ENCODE assay signal across 34 cellular contexts in the genomic region with DNA sequence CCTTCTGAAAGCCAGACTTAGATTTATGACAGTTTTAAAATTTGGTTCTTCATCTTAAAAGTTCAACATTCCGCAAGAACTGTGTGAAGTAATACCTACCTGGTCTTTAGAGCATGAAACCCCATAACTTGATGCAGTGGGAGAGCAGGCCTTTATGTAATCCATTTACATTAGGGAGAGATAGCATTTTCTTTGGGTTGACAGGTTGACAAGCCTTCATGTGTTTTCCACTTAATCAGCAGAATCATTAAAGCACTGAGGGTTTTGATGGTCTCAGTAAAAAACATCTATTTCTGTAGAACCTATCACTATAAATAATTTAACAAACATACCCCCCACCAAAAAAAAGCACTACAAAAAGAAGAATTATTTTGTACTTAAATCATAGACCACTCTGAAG.
"Had no signal": no experiment of that assay in that cellular context is flagged by ENCODE, and none has a peak within 500 bp of the region (broad histone marks: within the 10 kb centered on the region; RNA-seq: fewer than 3 reads in every experiment).

No MANE protein-coding gene starts in this region.

- H3K4me3 ChIP-seq: MG63 had no signal

- DNase-seq: Karpas-422, Kasumi-1, MG63, MM.1S, MV-4-11, NCI-H1048, NCI-H1092, NCI-H1092 treated with DMSO at 0.1 percent for 48 hours, NCI-H1105, NCI-H1105 treated with DMSO at 0.1 percent for 48 hours, NCI-H1417, NCI-H1417 treated with DMSO at 0.1 percent for 48 hours, NCI-H1436 treated with DMSO at 0.1 percent for 48 hours, NCI-H146, NCI-H1694, NCI-H1694 treated with DMSO at 0.1 percent for 48 hours, NCI-H187, NCI-H187 treated with DMSO at 0.1 percent for 48 hours, NCI-H1930, NCI-H2029, NCI-H2029 treated with DMSO at 0.1 percent for 48 hours, NCI-H2081, NCI-H2081 treated with DMSO at 0.1 percent for 48 hours, NCI-H2107, NCI-H2171, NCI-H2171 treated with DMSO at 0.1 percent for 48 hours, NCI-H2227 treated with DMSO at 0.1 percent for 48 hours, NCI-H226, NCI-H345, NCI-H446, NCI-H446 treated with DMSO at 0.1 percent for 48 hours, NCI-H510A, NCI-H510A treated with DMSO at 0.1 percent for 48 hours, NCI-H524 had no signal

- H3K9me3 ChIP-seq: MG63 had no signal

- H3K27me3 ChIP-seq: MG63 had no signal

- H3K36me3 ChIP-seq: MG63 had no signal
